ENCODE assay signal across 8 cellular contexts in genomic region chr12:116236148-116236731, GRCh38. TPM values are rescaled to one million over a fixed set of nuclear protein-coding genes. Genes with fewer than 3 reads are reported as not detected.
A peak's percentile ranks its signal among the peaks of the same experiment; 100 is the strongest.
DNase-seq lines count a peak whose midpoint lies in the region; ATAC-seq and TF ChIP-seq lines count a peak whose summit lies in the region.

No MANE protein-coding gene starts in this region.

- peak; percentile 42 to 50 (median 44) for DNase-seq in CD4-positive, alpha-beta memory T cell
- DNase-seq in HAP-1 (ENCODE audit: low spot score in 2 of 2) (peak; percentile 57 to 74), NCI-H748 treated with DMSO at 0.1 percent for 48 hours (lab: John Stamatoyannopoulos, UW) (peak; percentile 19), activated T-cell treated with anti-CD3 and anti-CD28 coated beads for 24 hours (ENCODE audit: low read depth) (peak; percentile 24), fibroblast of pulmonary artery (ENCODE audit: low read depth) (peak; percentile 71), osteoblast (ENCODE audit: insufficient read length, low spot score, missing footprints) (no peak)

- no peaks in the 10 kb centered on the region for H3K27me3 Mint-ChIP-seq in CD4-positive, alpha-beta memory T cell

- H3K27ac Mint-ChIP-seq in CD4-positive, alpha-beta memory T cell: peak overlapping the region in 6 of 7 donors; percentile 19 to 77 (median 62)

- no peaks in the 10 kb centered on the region for H3K36me3 ChIP-seq in CD4-positive, alpha-beta memory T cell (ENCODE audit: insufficient read depth, low read length)
- no peaks in the 10 kb centered on the region for H3K36me3 ChIP-seq in HAP-1 (replicated peaks)
- no peaks in the 10 kb centered on the region for H3K36me3 ChIP-seq in osteoblast (ENCODE audit: insufficient read depth, low read length)

- H3K27me3 ChIP-seq in CD4-positive, alpha-beta memory T cell (ENCODE audit: insufficient read depth, low read length): no peaks in the 10 kb centered on the region
- no peaks in the 10 kb centered on the region for H3K27me3 ChIP-seq in HAP-1 (ENCODE audit: low read depth)
- H3K27me3 ChIP-seq in osteoblast (ENCODE audit: insufficient read depth, low read length): no peaks in the 10 kb centered on the region

- peak overlapping the region; percentile 14 for H3K4me2 ChIP-seq in osteoblast (ENCODE audit: insufficient read depth, low read length)

- no peak overlapping the region for H3K27ac ChIP-seq in CD4-positive, alpha-beta memory T cell (ENCODE audit: low read depth, low read length)
- no peak overlapping the region for H3K27ac ChIP-seq in osteoblast (ENCODE audit: low read depth, low read length)

- H3K9me3 Mint-ChIP-seq in CD4-positive, alpha-beta memory T cell: no peaks in the 10 kb centered on the region

- no peak overlapping the region for H3K4me3 ChIP-seq in CD4-positive, alpha-beta memory T cell (ENCODE audit: low read length in 2 of 2)
- no peak overlapping the region for H3K4me3 ChIP-seq in HAP-1
- H3K4me3 ChIP-seq in fibroblast of pulmonary artery (replicated peaks; ENCODE audit: low read depth, low read length): no peak overlapping the region
- no peak overlapping the region for H3K4me3 ChIP-seq in osteoblast (ENCODE audit: insufficient read depth, low read length)

- POLR2A ChIA-PET in CD4-positive, alpha-beta memory T cell (lab: Charles Lee; ENCODE audit: partially characterized antibody): interaction anchor here (1.4 to 1.8 kb wide), 3 partner anchors 40 to 323 kb away, joined by 4 to 10 read pairs (median 5); partner anchors contain the start of gene MAP1LC3B2

- H2AFZ ChIP-seq in osteoblast (ENCODE audit: low read length): no peak overlapping the region

- no peak for ATAC-seq in GM21717 (IDR thresholded peaks at IDR 0.05; ENCODE audit: unreplicated experiment)
- no peak for ATAC-seq in HG02642 (IDR thresholded peaks at IDR 0.05; ENCODE audit: poor library complexity, unreplicated experiment)

- peaks cover 4 to 7% of the 10 kb centered on the region in 2 donors for H3K36me3 Mint-ChIP-seq in CD4-positive, alpha-beta memory T cell

- H3K79me2 ChIP-seq in osteoblast (ENCODE audit: insufficient read depth, low read length): peaks cover 96% of the 10 kb centered on the region

- H3K4me3 Mint-ChIP-seq in CD4-positive, alpha-beta memory T cell: peak overlapping the region in 4 of 8 donors; percentile 29 to 72 (median 40)

- H3K4me1 Mint-ChIP-seq in CD4-positive, alpha-beta memory T cell: peaks cover 28 to 47% (median 35%) of the 10 kb centered on the region in 4 donors

- CTCF ChIA-PET in CD4-positive, alpha-beta memory T cell (lab: Charles Lee; ENCODE audit: partially characterized antibody): interaction anchor here (0.6 to 2.3 kb wide), 33 partner anchors 9 to 473 kb away, joined by 3 to 23 read pairs (median 4); no protein-coding TSS in a partner anchor

- no peaks in the 10 kb centered on the region for H3K9me3 ChIP-seq in CD4-positive, alpha-beta memory T cell (ENCODE audit: control insufficient read depth in 1 of 2, low read length in 2 of 2)
- H3K9me3 ChIP-seq in HAP-1 (no peaks in the 10 kb centered on the region), osteoblast (ENCODE audit: low read depth, low read length) (no peaks in the 10 kb centered on the region)

- peaks cover 21% of the 10 kb centered on the region for H3K4me1 ChIP-seq in CD4-positive, alpha-beta memory T cell (ENCODE audit: insufficient read depth, low read length)
- H3K4me1 ChIP-seq in HAP-1: peaks cover 11% of the 10 kb centered on the region
- H3K4me1 ChIP-seq in osteoblast (ENCODE audit: insufficient read depth, low read length): peaks cover 27% of the 10 kb centered on the region

- in situ Hi-C loops in HAP-1 (cut with MboI; ENCODE audit: low sequenced_read_pairs): no loop called here

- intact Hi-C loops in CD4-positive, alpha-beta memory T cell (cut with micrococcal nuclease): loop anchor here (1.0 to 5.0 kb wide), 5 partner anchors 39 to 238 kb away; partner anchors contain the start of gene MED13L

- peaks cover 72% of the 10 kb centered on the region for H4K20me1 ChIP-seq in osteoblast (ENCODE audit: insufficient read depth, low read length)

- TF ChIP-seq CTCF in fibroblast of pulmonary artery (IDR thresholded peaks at IDR 0.05; ENCODE audit: low read length, missing control alignments) (peak; percentile 81), osteoblast (IDR thresholded peaks at IDR 0.05; ENCODE audit: extremely low read depth, low read depth, low read length) (peak; percentile 60)

RNA-seq across cellular contexts. Expression of gene MED13L, which starts 41.3 kb away (rescaled TPM):
- total RNA-seq in CD4-positive, alpha-beta memory T cell: 100 to 1,000 TPM; 150 to 156 TPM
- polyA plus RNA-seq in CD4-positive, alpha-beta memory T cell: 10 to 100 TPM in 1 of 2 donors, 1 to 10 TPM in 1; 3.8 to 12.4 TPM
- total RNA-seq in osteoblast: 359 and 476 TPM in 2 replicates
